Comparison of ENCODE assay signal across 9 cellular contexts in genomic region chr11:13135385-13136271, GRCh38.
DNase-seq lines count a peak whose midpoint lies in the region; ATAC-seq, FAIRE-seq and TF ChIP-seq lines count a peak whose summit lies in the region.
"Had no signal": no experiment of that assay in that cellular context is flagged by ENCODE, and none has a peak within 500 bp of the region (broad histone marks: within the 10 kb centered on the region; RNA-seq: fewer than 3 reads in every experiment).

No MANE protein-coding gene starts in this region.

- DNase-seq in H9 = no peak
- peak; percentile 97 for DNase-seq in NCI-H526 treated with DMSO at 0.1 percent for 48 hours (lab: John Stamatoyannopoulos, UW)
- DNase-seq in endothelial cell of umbilical vein (ENCODE audit: low read depth, low spot score) = peak; percentile 57
- peak; percentile 99 for DNase-seq in pons (ENCODE audit: low spot score)
- DNase-seq in esophagus squamous epithelium (lab: John Stamatoyannopoulos, UW) = no peak
- no peak for DNase-seq in activated T-cell treated with anti-CD3 and anti-CD28 coated beads, Interleukin-2, amount 50 U/mL, for 72 hours
- DNase-seq: activated effector memory CD4-positive, alpha-beta T cell treated with anti-CD3 and anti-CD28 coated beads, Interleukin-2, amount 50 U/mL, for 16 hours had no signal

- H3K27me3 ChIP-seq in H9 (ENCODE audit: insufficient read depth, low read length) (no peaks in the 10 kb centered on the region), endothelial cell of umbilical vein (ENCODE audit: control insufficient read depth in 2 of 2, insufficient read depth in 2 of 2, low read length in 2 of 2) (no peaks in the 10 kb centered on the region), esophagus squamous epithelium (no peaks in the 10 kb centered on the region)

- H3K27me3 Mint-ChIP-seq in H9 (ENCODE audit: low read depth) = no peaks in the 10 kb centered on the region
- peaks cover 31% of the 10 kb centered on the region for H3K27me3 Mint-ChIP-seq in activated T-cell treated with anti-CD3 and anti-CD28 coated beads, Interleukin-2, amount 50 U/mL, for 72 hours (ENCODE audit: low read depth)

- H3K27ac Mint-ChIP-seq in H9 = peak overlapping the region in 2 of 3 experiments; percentile 2 to 49; a peak in 1 of 7 replicates
- H3K27ac Mint-ChIP-seq in activated T-cell treated with anti-CD3 and anti-CD28 coated beads, Interleukin-2, amount 50 U/mL, for 72 hours = no peak overlapping the region

- peaks cover 15 to 22% of the 10 kb centered on the region in 2 experiments for H3K4me1 Mint-ChIP-seq in H9
- H3K4me1 Mint-ChIP-seq in activated T-cell treated with anti-CD3 and anti-CD28 coated beads, Interleukin-2, amount 50 U/mL, for 72 hours (ENCODE audit: low read depth) = no peaks in the 10 kb centered on the region

- dilution Hi-C loops in endothelial cell of umbilical vein (cut with MboI; ENCODE audit: extremely low pct_ligation_motif_present, low sequenced_read_pairs) = no loop called here

- H3K4me3 Mint-ChIP-seq in H9 = no peak overlapping the region
- H3K4me3 Mint-ChIP-seq in activated T-cell treated with anti-CD3 and anti-CD28 coated beads, Interleukin-2, amount 50 U/mL, for 72 hours = no peak overlapping the region

- H3K36me3 ChIP-seq in endothelial cell of umbilical vein (ENCODE audit: control insufficient read depth in 2 of 2, extremely low read depth in 1 of 2, insufficient read depth in 2 of 2, low read length in 2 of 2) (no peaks in the 10 kb centered on the region), esophagus squamous epithelium (no peaks in the 10 kb centered on the region)

- BruUV-seq in endothelial cell of umbilical vein (replicated peaks; lab: Mats Ljungman, UMichigan) = no TSS peak

- H3K79me1 ChIP-seq in H9 (ENCODE audit: insufficient read depth, low read depth, low read length, poor library complexity, severe bottlenecking) = no peaks in the 10 kb centered on the region

- no peak overlapping the region for H3K4me3 ChIP-seq in endothelial cell of umbilical vein (replicated peaks in 1 of 3; ENCODE audit: insufficient read depth in 1 of 3, low read depth in 1 of 3, low read length in 3 of 3)
- H3K4me3 ChIP-seq in esophagus squamous epithelium = no peak overlapping the region

- H4K8ac ChIP-seq in H9 (replicated peaks; ENCODE audit: insufficient read length, low read depth, low read length) = no peak overlapping the region

- no peak overlapping the region for H3K18ac ChIP-seq in H9 (ENCODE audit: insufficient read length, low read depth, low read length)

- H2BK120ac ChIP-seq in H9 (ENCODE audit: low read depth, low read length, poor library complexity, severe bottlenecking) = no peak overlapping the region

- H3K4me2 ChIP-seq in H9 (ENCODE audit: insufficient read depth, insufficient read length, low read length) (no peak overlapping the region), endothelial cell of umbilical vein (ENCODE audit: insufficient read depth, low read length) (peak overlapping the region; percentile 49)

- H3K4ac ChIP-seq in H9 (ENCODE audit: low read depth, low read length) = no peak overlapping the region

- ATAC-seq in HG03432 (IDR thresholded peaks at IDR 0.05; ENCODE audit: unreplicated experiment) (no peak), HG03378 (IDR thresholded peaks at IDR 0.05; ENCODE audit: unreplicated experiment) (no peak)
- no peak for ATAC-seq in activated T-cell treated with anti-CD3 and anti-CD28 coated beads, Interleukin-2, amount 50 U/mL, for 72 hours (replicated peaks in 1 of 2)

- POLR2A ChIA-PET in endothelial cell of umbilical vein (lab: Charles Lee) = no interaction called here

- H3K9ac ChIP-seq in H9 (ENCODE audit: extremely low read depth, insufficient read length, low read length) = no peak overlapping the region
- no peak overlapping the region for H3K9ac ChIP-seq in endothelial cell of umbilical vein (replicated peaks; ENCODE audit: extremely low read depth, insufficient read depth, low read length)

- no peak overlapping the region for H4K91ac ChIP-seq in H9 (ENCODE audit: insufficient read length, low read depth, low read length)

- no peaks in the 10 kb centered on the region for H4K20me1 ChIP-seq in H9 (ENCODE audit: control insufficient read depth, insufficient read depth, insufficient read length)
- no peaks in the 10 kb centered on the region for H4K20me1 ChIP-seq in endothelial cell of umbilical vein (replicated peaks; ENCODE audit: control insufficient read depth, extremely low read depth, insufficient read depth, low read length)

- no peaks in the 10 kb centered on the region; a peak in 1 of 7 replicates for H3K36me3 Mint-ChIP-seq in H9 (ENCODE audit: insufficient read depth in 1 of 3, low read depth in 3 of 3)
- H3K36me3 Mint-ChIP-seq in activated T-cell treated with anti-CD3 and anti-CD28 coated beads, Interleukin-2, amount 50 U/mL, for 72 hours (ENCODE audit: insufficient read depth in 2 of 2) = no peaks in the 10 kb centered on the region

- no peaks in the 10 kb centered on the region for H3K9me3 ChIP-seq in H9 (ENCODE audit: control insufficient read depth, low read depth, low read length)
- H3K9me3 ChIP-seq in endothelial cell of umbilical vein (replicated peaks; ENCODE audit: control insufficient read depth, insufficient read depth, low read length) = no peaks in the 10 kb centered on the region
- H3K9me3 ChIP-seq in esophagus squamous epithelium = no peaks in the 10 kb centered on the region

- no peak overlapping the region for H2AK5ac ChIP-seq in H9 (ENCODE audit: insufficient read length, low read length)

- H3K56ac ChIP-seq in H9 (ENCODE audit: insufficient read length, low read depth, low read length) = no peak overlapping the region

- FAIRE-seq in endothelial cell of umbilical vein (lab: Jason Lieb, UNC) = peak; percentile 76

- TF ChIP-seq CTCF in H9 (conservative IDR thresholded peaks at IDR 0.05) = no peak
- no peak for TF ChIP-seq CTCF in endothelial cell of umbilical vein (IDR thresholded peaks at IDR 0.05; ENCODE audit: extremely low read depth in 1 of 2, insufficient read depth in 1 of 2, low read depth in 1 of 2, low read length in 2 of 2)
- no peak for TF ChIP-seq CTCF in esophagus squamous epithelium (IDR thresholded peaks at IDR 0.05)

- H2AFZ ChIP-seq in H9 (ENCODE audit: low read length) (peak overlapping the region; percentile 96), endothelial cell of umbilical vein (ENCODE audit: low read depth, low read length) (peak overlapping the region; percentile 15)

- H3T11ph ChIP-seq in H9 (ENCODE audit: low read length) = no peak overlapping the region

- no peak overlapping the region for H2BK15ac ChIP-seq in H9 (ENCODE audit: low read depth, low read length)

- no peak overlapping the region for H3K23ac ChIP-seq in H9 (ENCODE audit: insufficient read length, low read depth, low read length)

- TF ChIP-seq POLR2A in endothelial cell of umbilical vein (IDR thresholded peaks at IDR 0.05; ENCODE audit: low read depth, low read length) (no peak), esophagus squamous epithelium (IDR thresholded peaks at IDR 0.05) (no peak)

- peaks cover 16% of the 10 kb centered on the region for H3K4me1 ChIP-seq in H9 (ENCODE audit: insufficient read depth, low read length)
- peaks cover 15% of the 10 kb centered on the region for H3K4me1 ChIP-seq in endothelial cell of umbilical vein (ENCODE audit: control insufficient read depth, extremely low read depth, insufficient read depth, low read length)
- H3K4me1 ChIP-seq in esophagus squamous epithelium = peaks cover 0 to 8% (median 3%) of the 10 kb centered on the region in 3 donors

- intact Hi-C loops in endothelial cell of umbilical vein (cut with micrococcal nuclease) (no loop called here), esophagus squamous epithelium (cut with DNase I) (no loop called here)

- no peak overlapping the region for H2BK20ac ChIP-seq in H9 (ENCODE audit: low read depth, low read length, poor library complexity, severe bottlenecking)

- CTCF ChIA-PET in endothelial cell of umbilical vein (lab: Charles Lee) = interaction anchor here (1.2 to 2.1 kb wide), 3 partner anchors 15 to 171 kb away, joined by 4 to 14 read pairs (median 5); no protein-coding TSS in a partner anchor

- H3K27ac ChIP-seq in H9 (ENCODE audit: insufficient read length, low read depth, low read length) = no peak overlapping the region
- no peak overlapping the region for H3K27ac ChIP-seq in endothelial cell of umbilical vein (ENCODE audit: insufficient read depth, low read depth, low read length)
- H3K27ac ChIP-seq in esophagus squamous epithelium = no peak overlapping the region

- no peak overlapping the region for H2BK12ac ChIP-seq in H9 (ENCODE audit: insufficient read length, low read depth, low read length)

- H3K9me3 Mint-ChIP-seq in H9 = peaks cover 0 to 7% of the 10 kb centered on the region in 2 experiments; a peak in 3 of 5 replicates
- peaks cover 1 to 2% of the 10 kb centered on the region in 2 donors for H3K9me3 Mint-ChIP-seq in activated T-cell treated with anti-CD3 and anti-CD28 coated beads, Interleukin-2, amount 50 U/mL, for 72 hours

- H4K5ac ChIP-seq in H9 (ENCODE audit: insufficient read length, low read depth, low read length) = no peak overlapping the region

- H3K79me2 ChIP-seq in H9 (ENCODE audit: insufficient read depth, low read length) = no peaks in the 10 kb centered on the region
- no peaks in the 10 kb centered on the region for H3K79me2 ChIP-seq in endothelial cell of umbilical vein (ENCODE audit: control insufficient read depth, insufficient read depth, low read length)

- no peaks in the 10 kb centered on the region for H3K9me1 ChIP-seq in endothelial cell of umbilical vein (replicated peaks; ENCODE audit: control insufficient read depth, extremely low read depth, insufficient read depth, low read length)

- H2BK5ac ChIP-seq in H9 (ENCODE audit: insufficient read length, low read length) = no peak overlapping the region

- H3K23me2 ChIP-seq in H9 (ENCODE audit: insufficient read length, low read depth, low read length, poor library complexity, severe bottlenecking) = no peaks in the 10 kb centered on the region

- no CpG with 5 or more reads among the region's 3 CpGs for WGBS in H9 (ENCODE audit: extremely low coverage, insufficient read length, low lambda C conversion rate)
- 35 to 59% methylated on average over 3 of the region's 3 CpGs for WGBS in esophagus squamous epithelium, 2 donors

- H3K14ac ChIP-seq in H9 (ENCODE audit: insufficient read depth, low read length) = no peak overlapping the region

TF ChIP-seq in endothelial cell of umbilical vein, 7 proteins besides CTCF, POLR2A, EP300 and RAD21 (continues in another document):
- TF ChIP-seq GATA2 (IDR thresholded peaks at IDR 0.05; ENCODE audit: insufficient read depth, insufficient read length, low read depth, low read length) = no peak
- no peak for TF ChIP-seq MAX (IDR thresholded peaks at IDR 0.05; ENCODE audit: insufficient read depth, insufficient read length)
- TF ChIP-seq POLR2AphosphoS5 (IDR thresholded peaks at IDR 0.05; ENCODE audit: insufficient read depth, low read depth, low read length) = no peak
- no peak for TF ChIP-seq JUN (IDR thresholded peaks at IDR 0.05; ENCODE audit: borderline replicate concordance, insufficient read depth, insufficient read length, low read depth)
- no peak for TF ChIP-seq FOS (IDR thresholded peaks at IDR 0.05; ENCODE audit: borderline replicate concordance, insufficient read depth, low read length)

Comparison
In these comparisons a context has a peak if more than half of its experiments do, and no peak if none do; other contexts are left out.
1. DNase-seq: peak in NCI-H526 treated with DMSO at 0.1 percent for 48 hours (single experiment), endothelial cell of umbilical vein (single experiment) and pons (single experiment); none in H9 (single experiment), esophagus squamous epithelium (single experiment) and activated T-cell treated with anti-CD3 and anti-CD28 coated beads, Interleukin-2, amount 50 U/mL, for 72 hours (0 of 2).